ENCODE assay signal across 38 cellular contexts in genomic region chr6:55839080-55839479, GRCh38. TPM values are rescaled to one million over a fixed set of nuclear protein-coding genes. Genes with fewer than 3 reads are reported as not detected.
"Had no signal": no experiment of that assay in that cellular context is flagged by ENCODE, and none has a peak within 500 bp of the region (broad histone marks: within the 10 kb centered on the region; RNA-seq: fewer than 3 reads in every experiment).

No MANE protein-coding gene starts in this region.

- H3K9me3 Mint-ChIP-seq: activated CD4-positive, alpha-beta T cell treated with anti-CD3 and anti-CD28 coated beads, Interleukin-2, amount 10 ng/mL, durations not matched to agents 24 days and 14 days; activated T-helper 1 cell treated with anti-CD3 and anti-CD28 coated beads, Interleukin-12 subunit alpha, Interleukin-12 subunit beta, Interleukin-2, Interleukin-4 antibody, amounts not matched to agents 30 ng/mL and 10 ng/mL and 1 ng/mL, durations not matched to agents 14 hours and 24 hours and 36 hours; activated T-helper 2 cell treated with anti-CD3 and anti-CD28 coated beads, Interferon-gamma antibody, Interleukin-2, Interleukin-4, amounts not matched to agents 10 μg/mL and 5 μg/mL and 100 μg/mL, durations not matched to agents 14 hours and 24 hours and 36 hours; T-helper 2 cell treated with Interferon-gamma antibody and Interleukin-4, amounts not matched to agents 5 μg/mL and 100 μg/mL, for 36 hours had no signal

- H3K9me3 ChIP-seq: ascending aorta, breast epithelium, colonic mucosa, esophagus muscularis mucosa, gastroesophageal sphincter had no signal

- H3K27ac ChIP-seq: ascending aorta, breast epithelium, colonic mucosa, esophagus muscularis mucosa, foreskin keratinocyte, gastroesophageal sphincter, heart right ventricle, WERI-Rb-1 had no signal

- H3K4me1 Mint-ChIP-seq: activated CD4-positive, alpha-beta T cell treated with anti-CD3 and anti-CD28 coated beads for 36 hours; activated CD4-positive, alpha-beta T cell treated with anti-CD3 and anti-CD28 coated beads, Interleukin-2, amount 10 ng/mL, durations not matched to agents 24 days and 14 days; activated CD8-positive, alpha-beta memory T cell treated with anti-CD3 and anti-CD28 coated beads, Interleukin-2, amount 10 ng/mL, durations not matched to agents 7 days and 5 days; activated naive CD4-positive, alpha-beta T cell treated with anti-CD3 and anti-CD28 coated beads, Interleukin-2, amount 10 ng/mL, durations not matched to agents 7 days and 5 days; activated naive CD8-positive, alpha-beta T cell treated with anti-CD3 and anti-CD28 coated beads, Interleukin-2, amount 10 ng/mL, durations not matched to agents 7 days and 5 days; brain; T-helper 17 cell had no signal

- H3K4me1 ChIP-seq: ascending aorta, breast epithelium, colonic mucosa, esophagus muscularis mucosa, foreskin keratinocyte, gastroesophageal sphincter had no signal

- H3K36me3 Mint-ChIP-seq: activated CD4-positive, alpha-beta memory T cell treated with anti-CD3 and anti-CD28 coated beads for 36 hours; activated CD8-positive, alpha-beta memory T cell treated with anti-CD3 and anti-CD28 coated beads, Interleukin-2, amount 10 ng/mL, durations not matched to agents 7 days and 5 days; activated naive CD4-positive, alpha-beta T cell treated with anti-CD3 and anti-CD28 coated beads, Interleukin-2, amount 10 ng/mL, durations not matched to agents 7 days and 5 days; activated naive CD4-positive, alpha-beta T cell treated with anti-CD3 and anti-CD28 coated beads, Interleukin-2, amount 50 U/mL, for 72 hours; activated naive CD8-positive, alpha-beta T cell treated with anti-CD3 and anti-CD28 coated beads, Interleukin-2, amount 10 ng/mL, durations not matched to agents 7 days and 5 days; brain had no signal

- DNase-seq: activated CD4-positive, alpha-beta memory T cell treated with anti-CD3 and anti-CD28 coated beads for 36 hours; activated CD4-positive, alpha-beta T cell treated with anti-CD3 and anti-CD28 coated beads for 36 hours; activated CD4-positive, alpha-beta T cell treated with anti-CD3 and anti-CD28 coated beads, Interleukin-2, amount 10 ng/mL, durations not matched to agents 24 days and 14 days; activated CD4-positive, CD25-positive, alpha-beta regulatory T cell; activated CD4-positive, CD25-positive, alpha-beta regulatory T cell treated with anti-CD3 and anti-CD28 coated beads, Interleukin-2, amount 50 U/mL, for 72 hours; activated CD8-positive, alpha-beta memory T cell treated with anti-CD3 and anti-CD28 coated beads, Interleukin-2, amount 10 ng/mL, durations not matched to agents 7 days and 5 days; activated CD8-positive, alpha-beta memory T cell treated with anti-CD3 and anti-CD28 coated beads, Interleukin-2, amount 50 U/mL, for 4 hours; activated CD8-positive, alpha-beta T cell treated with anti-CD3 and anti-CD28 coated beads, Interleukin-2, amount 10 ng/mL, durations not matched to agents 7 days and 5 days; activated gamma-delta T cell; activated naive CD4-positive, alpha-beta T cell; activated naive CD4-positive, alpha-beta T cell treated with anti-CD3 and anti-CD28 coated beads, Interleukin-2, amount 10 ng/mL, durations not matched to agents 7 days and 5 days; activated naive CD8-positive, alpha-beta T cell treated with anti-CD3 and anti-CD28 coated beads, Interleukin-2, amount 10 ng/mL, durations not matched to agents 7 days and 5 days; activated T-cell treated with anti-CD3 and anti-CD28 coated beads, Interleukin-2, amount 50 U/mL, for 1 hour; activated T-cell treated with anti-CD3 and anti-CD28 coated beads, Interleukin-2, amount 50 U/mL, for 48 hours; central memory CD4-positive, alpha-beta T cell; cerebellar nuclear complex; colonic mucosa; effector CD8-positive, alpha-beta T cell; erythroblast; foreskin keratinocyte; heart right ventricle; T-helper 1 cell; T-helper 17 cell; T1000; WERI-Rb-1 had no signal

- ATAC-seq: activated CD4-positive, alpha-beta T cell treated with anti-CD3 and anti-CD28 coated beads for 36 hours; activated CD8-positive, alpha-beta memory T cell treated with anti-CD3 and anti-CD28 coated beads, Interleukin-2, amount 10 ng/mL, durations not matched to agents 7 days and 5 days; activated CD8-positive, alpha-beta T cell treated with anti-CD3 and anti-CD28 coated beads, Interleukin-2, amount 10 ng/mL, durations not matched to agents 7 days and 5 days; activated naive CD4-positive, alpha-beta T cell treated with anti-CD3 and anti-CD28 coated beads, Interleukin-2, amount 50 U/mL, for 72 hours; foreskin keratinocyte; gastroesophageal sphincter; heart right ventricle; T-helper 17 cell had no signal

- H3K4me3 ChIP-seq: ascending aorta, breast epithelium, cardiac muscle cell, colonic mucosa, esophagus muscularis mucosa, gastroesophageal sphincter, heart right ventricle had no signal

- H3K27me3 ChIP-seq: ascending aorta, breast epithelium, cardiac muscle cell, colonic mucosa, esophagus muscularis mucosa, foreskin keratinocyte, gastroesophageal sphincter, heart right ventricle had no signal

- H3K4me3 Mint-ChIP-seq: activated CD4-positive, alpha-beta memory T cell treated with anti-CD3 and anti-CD28 coated beads for 36 hours; activated CD4-positive, alpha-beta T cell treated with anti-CD3 and anti-CD28 coated beads for 36 hours; activated CD4-positive, alpha-beta T cell treated with anti-CD3 and anti-CD28 coated beads, Interleukin-2, amount 10 ng/mL, durations not matched to agents 24 days and 14 days; activated CD8-positive, alpha-beta memory T cell treated with anti-CD3 and anti-CD28 coated beads, Interleukin-2, amount 10 ng/mL, durations not matched to agents 7 days and 5 days; activated CD8-positive, alpha-beta T cell treated with anti-CD3 and anti-CD28 coated beads, Interleukin-2, amount 10 ng/mL, durations not matched to agents 7 days and 5 days; activated naive CD4-positive, alpha-beta T cell treated with anti-CD3 and anti-CD28 coated beads, Interleukin-2, amount 10 ng/mL, durations not matched to agents 7 days and 5 days; activated naive CD8-positive, alpha-beta T cell treated with anti-CD3 and anti-CD28 coated beads, Interleukin-2, amount 10 ng/mL, durations not matched to agents 7 days and 5 days; activated T-helper 1 cell treated with anti-CD3 and anti-CD28 coated beads, Interleukin-12 subunit alpha, Interleukin-12 subunit beta, Interleukin-2, Interleukin-4 antibody, amounts not matched to agents 30 ng/mL and 10 ng/mL and 1 ng/mL, durations not matched to agents 14 hours and 24 hours and 36 hours; brain; T-helper 17 cell; T-helper 2 cell treated with Interferon-gamma antibody and Interleukin-4, amounts not matched to agents 5 μg/mL and 100 μg/mL, for 36 hours had no signal

- H3K36me3 ChIP-seq: ascending aorta, breast epithelium, cardiac muscle cell, colonic mucosa, esophagus muscularis mucosa, gastroesophageal sphincter, heart right ventricle, WERI-Rb-1 had no signal

- H3K27ac Mint-ChIP-seq: activated CD4-positive, alpha-beta memory T cell treated with anti-CD3 and anti-CD28 coated beads for 36 hours; activated CD4-positive, alpha-beta T cell treated with anti-CD3 and anti-CD28 coated beads for 36 hours; activated CD4-positive, alpha-beta T cell treated with anti-CD3 and anti-CD28 coated beads, Interleukin-2, amount 10 ng/mL, durations not matched to agents 24 days and 14 days; activated CD8-positive, alpha-beta memory T cell treated with anti-CD3 and anti-CD28 coated beads, Interleukin-2, amount 10 ng/mL, durations not matched to agents 7 days and 5 days; activated CD8-positive, alpha-beta T cell treated with anti-CD3 and anti-CD28 coated beads, Interleukin-2, amount 10 ng/mL, durations not matched to agents 7 days and 5 days; activated naive CD4-positive, alpha-beta T cell treated with anti-CD3 and anti-CD28 coated beads, Interleukin-2, amount 10 ng/mL, durations not matched to agents 7 days and 5 days; activated naive CD4-positive, alpha-beta T cell treated with anti-CD3 and anti-CD28 coated beads, Interleukin-2, amount 50 U/mL, for 72 hours; activated naive CD8-positive, alpha-beta T cell treated with anti-CD3 and anti-CD28 coated beads, Interleukin-2, amount 10 ng/mL, durations not matched to agents 7 days and 5 days; activated T-helper 1 cell treated with anti-CD3 and anti-CD28 coated beads, Interleukin-12 subunit alpha, Interleukin-12 subunit beta, Interleukin-2, Interleukin-4 antibody, amounts not matched to agents 30 ng/mL and 10 ng/mL and 1 ng/mL, durations not matched to agents 14 hours and 24 hours and 36 hours; activated T-helper 2 cell treated with anti-CD3 and anti-CD28 coated beads, Interferon-gamma antibody, Interleukin-2, Interleukin-4, amounts not matched to agents 10 μg/mL and 5 μg/mL and 100 μg/mL, durations not matched to agents 14 hours and 24 hours and 36 hours; brain; T-helper 17 cell; T-helper 2 cell treated with Interferon-gamma antibody and Interleukin-4, amounts not matched to agents 5 μg/mL and 100 μg/mL, for 36 hours had no signal

- H3K27me3 Mint-ChIP-seq: activated CD4-positive, alpha-beta memory T cell treated with anti-CD3 and anti-CD28 coated beads for 36 hours; activated CD4-positive, alpha-beta T cell treated with anti-CD3 and anti-CD28 coated beads for 36 hours; activated CD4-positive, alpha-beta T cell treated with anti-CD3 and anti-CD28 coated beads, Interleukin-2, amount 10 ng/mL, durations not matched to agents 24 days and 14 days; activated CD8-positive, alpha-beta memory T cell treated with anti-CD3 and anti-CD28 coated beads, Interleukin-2, amount 10 ng/mL, durations not matched to agents 7 days and 5 days; activated naive CD4-positive, alpha-beta T cell treated with anti-CD3 and anti-CD28 coated beads, Interleukin-2, amount 10 ng/mL, durations not matched to agents 7 days and 5 days; activated naive CD8-positive, alpha-beta T cell treated with anti-CD3 and anti-CD28 coated beads, Interleukin-2, amount 10 ng/mL, durations not matched to agents 7 days and 5 days; brain; T-helper 17 cell had no signal

RNA-seq across cellular contexts. Expression of gene BMP5, which starts 36.3 kb away (rescaled TPM):
- total RNA-seq: activated CD4-positive, alpha-beta memory T cell treated with anti-CD3 and anti-CD28 coated beads for 36 hours; activated CD4-positive, alpha-beta T cell treated with anti-CD3 and anti-CD28 coated beads for 36 hours; activated CD4-positive, alpha-beta T cell treated with anti-CD3 and anti-CD28 coated beads, Interleukin-2, amount 10 ng/mL, durations not matched to agents 24 days and 14 days; activated CD8-positive, alpha-beta memory T cell treated with anti-CD3 and anti-CD28 coated beads for 36 hours; activated CD8-positive, alpha-beta memory T cell treated with anti-CD3 and anti-CD28 coated beads, Interleukin-2, amount 10 ng/mL, durations not matched to agents 7 days and 5 days; activated CD8-positive, alpha-beta T cell treated with anti-CD3 and anti-CD28 coated beads, Interleukin-2, amount 10 ng/mL, durations not matched to agents 7 days and 5 days; activated naive CD4-positive, alpha-beta T cell treated with anti-CD3 and anti-CD28 coated beads, Interleukin-2, amount 50 U/mL, for 72 hours; activated naive CD8-positive, alpha-beta T cell treated with anti-CD3 and anti-CD28 coated beads, Interleukin-2, amount 10 ng/mL, durations not matched to agents 7 days and 5 days; activated T-helper 1 cell treated with anti-CD3 and anti-CD28 coated beads, Interleukin-12 subunit alpha, Interleukin-12 subunit beta, Interleukin-2, Interleukin-4 antibody, amounts not matched to agents 30 ng/mL and 10 ng/mL and 1 ng/mL, durations not matched to agents 14 hours and 24 hours and 36 hours; activated T-helper 2 cell treated with anti-CD3 and anti-CD28 coated beads, Interferon-gamma antibody, Interleukin-2, Interleukin-4, amounts not matched to agents 10 μg/mL and 5 μg/mL and 100 μg/mL, durations not matched to agents 14 hours and 24 hours and 36 hours; ascending aorta; dermis microvascular lymphatic vessel endothelial cell; foreskin keratinocyte; glomerular endothelial cell; T-helper 17 cell had no signal
- polyA plus RNA-seq: foreskin keratinocyte had no signal
